In the genomic region with DNA sequence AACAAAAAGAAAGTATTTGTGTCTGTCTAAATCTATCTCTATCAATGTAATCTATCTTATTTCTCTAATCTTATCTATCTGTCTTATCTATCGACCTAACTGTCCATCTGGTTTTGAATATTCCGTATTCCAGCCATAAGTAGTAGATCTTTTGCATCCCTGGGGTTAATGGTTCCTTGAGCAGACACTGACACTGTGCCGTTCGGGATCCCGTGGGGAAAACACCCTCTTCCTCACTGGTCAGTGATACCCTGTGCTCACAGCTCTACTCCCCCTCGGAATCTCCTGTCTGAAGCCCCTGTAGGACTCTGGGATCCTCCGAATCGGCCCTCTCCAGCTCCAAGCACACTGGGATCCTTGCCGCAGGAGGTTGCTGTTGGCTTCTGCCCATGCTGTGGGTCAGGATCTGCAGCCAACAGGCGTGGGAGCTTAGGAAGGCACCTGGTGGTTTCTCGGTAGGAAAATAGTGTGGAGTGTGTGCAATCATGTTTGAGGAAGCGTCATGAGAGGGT, we compare ENCODE assay signal across 1 cellular context.
TF ChIP-seq lines count a peak whose summit lies in the region.

No MANE protein-coding gene starts in this region.

TF ChIP-seq in HepG2, 621 proteins besides CTCF, POLR2A, EP300 and RAD21:
- no peak for TF ChIP-seq RAD51 (IDR thresholded peaks at IDR 0.05; ENCODE audit: borderline replicate concordance)
- no peak for TF ChIP-seq ZNF274 (CRISPR knock-in tag; IDR thresholded peaks at IDR 0.05)
- TF ChIP-seq WIZ (CRISPR knock-in tag; IDR thresholded peaks at IDR 0.05), result no peak
- no peak for TF ChIP-seq NONO (IDR thresholded peaks at IDR 0.05)
- no peak for TF ChIP-seq NONO (CRISPR knock-in tag; conservative IDR thresholded peaks at IDR 0.05)
- TF ChIP-seq, protein P1, sequence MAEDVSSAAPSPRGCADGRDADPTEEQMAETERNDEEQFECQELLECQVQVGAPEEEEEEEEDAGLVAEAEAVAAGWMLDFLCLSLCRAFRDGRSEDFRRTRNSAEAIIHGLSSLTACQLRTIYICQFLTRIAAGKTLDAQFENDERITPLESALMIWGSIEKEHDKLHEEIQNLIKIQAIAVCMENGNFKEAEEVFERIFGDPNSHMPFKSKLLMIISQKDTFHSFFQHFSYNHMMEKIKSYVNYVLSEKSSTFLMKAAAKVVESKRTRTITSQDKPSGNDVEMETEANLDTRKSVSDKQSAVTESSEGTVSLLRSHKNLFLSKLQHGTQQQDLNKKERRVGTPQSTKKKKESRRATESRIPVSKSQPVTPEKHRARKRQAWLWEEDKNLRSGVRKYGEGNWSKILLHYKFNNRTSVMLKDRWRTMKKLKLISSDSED (CRISPR knock-in tag; IDR thresholded peaks at IDR 0.05), result no peak
- no peak for TF ChIP-seq ZNF160 (CRISPR knock-in tag; IDR thresholded peaks at IDR 0.05)
- TF ChIP-seq HNRNPLL (IDR thresholded peaks at IDR 0.05; ENCODE audit: low read depth, low read length, poor library complexity, severe bottlenecking), result no peak
- no peak for TF ChIP-seq ZNF607 (CRISPR knock-in tag; IDR thresholded peaks at IDR 0.05; ENCODE audit: borderline replicate concordance)
- no peak for TF ChIP-seq KLF12 (CRISPR knock-in tag; IDR thresholded peaks at IDR 0.05; ENCODE audit: borderline replicate concordance)
- no peak for TF ChIP-seq NFYC (CRISPR knock-in tag; IDR thresholded peaks at IDR 0.05)
- TF ChIP-seq ZNF331 (CRISPR knock-in tag; IDR thresholded peaks at IDR 0.05), result no peak
- no peak for TF ChIP-seq ZNF121 (CRISPR knock-in tag; IDR thresholded peaks at IDR 0.05)
- no peak for TF ChIP-seq FOXC1 (CRISPR knock-in tag; IDR thresholded peaks at IDR 0.05; ENCODE audit: borderline replicate concordance)
- TF ChIP-seq MTA1 (CRISPR knock-in tag; IDR thresholded peaks at IDR 0.05; ENCODE audit: borderline replicate concordance), result no peak
- TF ChIP-seq ZNF143 (CRISPR knock-in tag; IDR thresholded peaks at IDR 0.05), result no peak
- no peak for TF ChIP-seq SMYD3 (CRISPR knock-in tag; IDR thresholded peaks at IDR 0.05)
- TF ChIP-seq, protein P2, sequence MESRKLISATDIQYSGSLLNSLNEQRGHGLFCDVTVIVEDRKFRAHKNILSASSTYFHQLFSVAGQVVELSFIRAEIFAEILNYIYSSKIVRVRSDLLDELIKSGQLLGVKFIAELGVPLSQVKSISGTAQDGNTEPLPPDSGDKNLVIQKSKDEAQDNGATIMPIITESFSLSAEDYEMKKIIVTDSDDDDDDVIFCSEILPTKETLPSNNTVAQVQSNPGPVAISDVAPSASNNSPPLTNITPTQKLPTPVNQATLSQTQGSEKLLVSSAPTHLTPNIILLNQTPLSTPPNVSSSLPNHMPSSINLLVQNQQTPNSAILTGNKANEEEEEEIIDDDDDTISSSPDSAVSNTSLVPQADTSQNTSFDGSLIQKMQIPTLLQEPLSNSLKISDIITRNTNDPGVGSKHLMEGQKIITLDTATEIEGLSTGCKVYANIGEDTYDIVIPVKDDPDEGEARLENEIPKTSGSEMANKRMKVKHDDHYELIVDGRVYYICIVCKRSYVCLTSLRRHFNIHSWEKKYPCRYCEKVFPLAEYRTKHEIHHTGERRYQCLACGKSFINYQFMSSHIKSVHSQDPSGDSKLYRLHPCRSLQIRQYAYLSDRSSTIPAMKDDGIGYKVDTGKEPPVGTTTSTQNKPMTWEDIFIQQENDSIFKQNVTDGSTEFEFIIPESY (CRISPR knock-in tag; IDR thresholded peaks at IDR 0.05), result no peak
